Comparison of ENCODE assay signal across 32 cellular contexts in genomic region chr4:110099638-110100037, GRCh38.
"Had no signal": no experiment of that assay in that cellular context is flagged by ENCODE, and none has a peak within 500 bp of the region (broad histone marks: within the 10 kb centered on the region; RNA-seq: fewer than 3 reads in every experiment).

No MANE protein-coding gene starts in this region.

- H3K27me3 Mint-ChIP-seq: activated CD4-positive, alpha-beta memory T cell treated with anti-CD3 and anti-CD28 coated beads, Interleukin-2, amount 10 ng/mL, durations not matched to agents 7 days and 5 days; activated CD8-positive, alpha-beta memory T cell treated with anti-CD3 and anti-CD28 coated beads, Interleukin-2, amount 10 ng/mL, durations not matched to agents 7 days and 5 days; activated naive CD8-positive, alpha-beta T cell treated with anti-CD3 and anti-CD28 coated beads for 36 hours; activated T-helper 17 cell treated with anti-CD3 and anti-CD28 coated beads, Interleukin-2, amount 50 U/mL, for 72 hours had no signal

- H3K9me3 ChIP-seq: SJCRH30 had no signal

- H3K27me3 ChIP-seq: SJCRH30 had no signal

- H3K9me3 Mint-ChIP-seq: activated CD4-positive, alpha-beta memory T cell treated with anti-CD3 and anti-CD28 coated beads, Interleukin-2, amount 10 ng/mL, durations not matched to agents 7 days and 5 days; activated naive CD8-positive, alpha-beta T cell treated with anti-CD3 and anti-CD28 coated beads for 36 hours; activated T-cell treated with anti-CD3 and anti-CD28 coated beads, Interleukin-2, amount 50 U/mL, for 72 hours; activated T-helper 17 cell treated with anti-CD3 and anti-CD28 coated beads, Interleukin-2, amount 50 U/mL, for 72 hours had no signal

- FAIRE-seq: K562 had no signal

- H3K4me3 Mint-ChIP-seq: activated CD4-positive, alpha-beta memory T cell treated with anti-CD3 and anti-CD28 coated beads, Interleukin-2, amount 10 ng/mL, durations not matched to agents 7 days and 5 days; activated CD8-positive, alpha-beta memory T cell treated with anti-CD3 and anti-CD28 coated beads, Interleukin-2, amount 10 ng/mL, durations not matched to agents 7 days and 5 days; activated naive CD8-positive, alpha-beta T cell treated with anti-CD3 and anti-CD28 coated beads for 36 hours; activated T-cell treated with anti-CD3 and anti-CD28 coated beads, Interleukin-2, amount 50 U/mL, for 72 hours; activated T-helper 17 cell treated with anti-CD3 and anti-CD28 coated beads, Interleukin-2, amount 50 U/mL, for 72 hours had no signal

- H3K4me1 Mint-ChIP-seq: activated T-helper 17 cell treated with anti-CD3 and anti-CD28 coated beads, Interleukin-2, amount 50 U/mL, for 72 hours had no signal

- H3K27ac Mint-ChIP-seq: activated CD4-positive, alpha-beta memory T cell treated with anti-CD3 and anti-CD28 coated beads, Interleukin-2, amount 10 ng/mL, durations not matched to agents 7 days and 5 days; activated CD8-positive, alpha-beta memory T cell treated with anti-CD3 and anti-CD28 coated beads, Interleukin-2, amount 10 ng/mL, durations not matched to agents 7 days and 5 days; activated naive CD8-positive, alpha-beta T cell treated with anti-CD3 and anti-CD28 coated beads for 36 hours; activated T-cell treated with anti-CD3 and anti-CD28 coated beads, Interleukin-2, amount 50 U/mL, for 72 hours; activated T-helper 17 cell treated with anti-CD3 and anti-CD28 coated beads, Interleukin-2, amount 50 U/mL, for 72 hours had no signal

- ATAC-seq: activated CD4-positive, CD25-positive, alpha-beta regulatory T cell treated with anti-CD3 and anti-CD28 coated beads, Interleukin-2, amount 50 U/mL, for 24 hours; activated CD8-positive, alpha-beta memory T cell treated with anti-CD3 and anti-CD28 coated beads, Interleukin-2, amount 10 ng/mL, durations not matched to agents 7 days and 5 days; activated T-helper 17 cell treated with anti-CD3 and anti-CD28 coated beads, Interleukin-2, amount 50 U/mL, for 72 hours; K562; Panc1 had no signal

- H3K27ac ChIP-seq: SJCRH30, SK-N-MC had no signal

- H3K4me3 ChIP-seq: K562, SJCRH30, SK-N-MC had no signal

- H3K4me1 ChIP-seq: SJCRH30 had no signal

- DNase-seq: activated CD4-positive, alpha-beta memory T cell treated with anti-CD3 and anti-CD28 coated beads, Interleukin-2, amount 10 ng/mL, durations not matched to agents 7 days and 5 days; activated CD4-positive, alpha-beta T cell treated with anti-CD3 and anti-CD28 coated beads for 4 hours; activated CD4-positive, alpha-beta T cell treated with anti-CD3 and anti-CD28 coated beads, Interleukin-2, amount 50 U/mL, for 1 hour; activated CD8-positive, alpha-beta memory T cell treated with anti-CD3 and anti-CD28 coated beads for 24 hours; activated CD8-positive, alpha-beta memory T cell treated with anti-CD3 and anti-CD28 coated beads, Interleukin-2, amount 10 ng/mL, durations not matched to agents 7 days and 5 days; activated CD8-positive, alpha-beta memory T cell treated with anti-CD3 and anti-CD28 coated beads, Interleukin-2, amount 50 U/mL, for 48 hours; activated effector memory CD4-positive, alpha-beta T cell treated with anti-CD3 and anti-CD28 coated beads, Interleukin-2, amount 50 U/mL, for 16 hours; activated naive CD4-positive, alpha-beta T cell; activated naive CD4-positive, alpha-beta T cell treated with anti-CD3 and anti-CD28 coated beads, Interleukin-2, amount 50 U/mL, for 16 hours; activated naive CD8-positive, alpha-beta T cell treated with anti-CD3 and anti-CD28 coated beads for 36 hours; activated T-cell treated with anti-CD3 and anti-CD28 coated beads, Interleukin-2, amount 50 U/mL, for 72 hours; amniotic stem cell; aorta; caudate nucleus; IMR-90; NCI-H1105; NCI-H1417 treated with DMSO at 0.1 percent for 48 hours; NCI-H1930; NCI-H2081 treated with DMSO at 0.1 percent for 48 hours; NCI-H226; NCI-H446 treated with DMSO at 0.1 percent for 48 hours; NCI-H524; NCI-H69; NCI-H82; SHP77; SJCRH30; T1000 had no signal
